ENCODE assay signal across 9 cellular contexts in genomic region chr6:97437087-97437486, GRCh38.
DNase-seq lines count a peak whose midpoint lies in the region; ATAC-seq and TF ChIP-seq lines count a peak whose summit lies in the region.
"Had no signal": no experiment of that assay in that cellular context is flagged by ENCODE, and none has a peak within 500 bp of the region (broad histone marks: within the 10 kb centered on the region; RNA-seq: fewer than 3 reads in every experiment).

No MANE protein-coding gene starts in this region.

- in situ Hi-C loops in SK-MEL-5 (cut with HindIII; ENCODE audit: low pct_unique_long_range_greater_than_20kb, low sequenced_read_pairs), result no loop called here

- peaks cover 4% of the 10 kb centered on the region for H3K4me1 Mint-ChIP-seq in glutamatergic neuron (ENCODE audit: low read depth, unreplicated experiment)

- H3K4me3 Mint-ChIP-seq in glutamatergic neuron (ENCODE audit: unreplicated experiment), result no peak overlapping the region
- H3K4me3 Mint-ChIP-seq: activated naive CD8-positive, alpha-beta T cell had no signal

- TF ChIP-seq CTCF in glutamatergic neuron (IDR thresholded peaks at IDR 0.05; ENCODE audit: partially characterized antibody, unreplicated experiment), result peak; percentile 85

- H3K27me3 Mint-ChIP-seq in glutamatergic neuron (ENCODE audit: unreplicated experiment), result no peaks in the 10 kb centered on the region

- no peaks in the 10 kb centered on the region for H3K9me3 Mint-ChIP-seq in glutamatergic neuron (ENCODE audit: unreplicated experiment)

- no peak overlapping the region for H3K27ac Mint-ChIP-seq in glutamatergic neuron (ENCODE audit: unreplicated experiment)
- H3K27ac Mint-ChIP-seq: activated naive CD8-positive, alpha-beta T cell had no signal

- ATAC-seq in HG02885 (IDR thresholded peaks at IDR 0.05; ENCODE audit: poor library complexity, unreplicated experiment) (peak; percentile 69), HG03520 (IDR thresholded peaks at IDR 0.05; ENCODE audit: unreplicated experiment) (no peak), HG03280 (IDR thresholded peaks at IDR 0.05; ENCODE audit: unreplicated experiment) (no peak)

- H3K36me3 Mint-ChIP-seq in glutamatergic neuron (ENCODE audit: unreplicated experiment), result no peaks in the 10 kb centered on the region
- H3K36me3 Mint-ChIP-seq: activated naive CD8-positive, alpha-beta T cell had no signal

- DNase-seq in NCI-H2107 treated with DMSO at 0.1 percent for 48 hours (lab: John Stamatoyannopoulos, UW; ENCODE audit: unreplicated experiment), result peak; percentile 2
- no peak for DNase-seq in NCI-H2107 (lab: John Stamatoyannopoulos, UW)
- DNase-seq in SK-MEL-5 (ENCODE audit: low read depth, low spot score), result peak; percentile 55
- no peak for DNase-seq in glutamatergic neuron
- no peak for DNase-seq in cerebellum (ENCODE audit: low spot score)

Comparison
In these comparisons a context has a peak if more than half of its experiments do, and no peak if none do; other contexts are left out.
1. DNase-seq: peak in NCI-H2107 treated with DMSO at 0.1 percent for 48 hours (single experiment) and SK-MEL-5 (single experiment); none in NCI-H2107 (single experiment), glutamatergic neuron (single experiment) and cerebellum (single experiment).